13 cellular contexts compared by ENCODE assay signal in the genomic region with DNA sequence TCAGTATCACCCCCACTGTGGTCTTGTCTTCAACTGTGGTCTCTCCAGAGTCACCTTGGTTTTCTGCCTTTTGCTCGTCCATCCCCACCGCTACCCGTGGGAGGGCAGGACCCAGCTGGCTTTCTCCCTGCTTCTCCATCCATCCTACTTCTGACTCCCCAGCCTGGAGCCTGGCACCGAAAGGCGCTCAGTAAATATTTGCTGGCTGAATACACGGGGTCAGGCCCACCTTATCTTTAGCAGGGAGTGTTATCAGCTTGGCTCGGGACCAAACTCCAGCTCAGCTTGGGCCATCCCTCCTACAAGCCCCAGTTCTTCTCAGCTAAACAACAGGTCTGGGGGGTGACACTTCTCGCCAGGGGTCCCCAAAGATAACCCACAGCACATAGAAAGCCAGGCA.
DNase-seq lines count a peak whose midpoint lies in the region; ATAC-seq and TF ChIP-seq lines count a peak whose summit lies in the region.
"Had no signal": no experiment of that assay in that cellular context is flagged by ENCODE, and none has a peak within 500 bp of the region (broad histone marks: within the 10 kb centered on the region; RNA-seq: fewer than 3 reads in every experiment).

No MANE protein-coding gene starts in this region.

- no peaks in the 10 kb centered on the region for H3K9me3 Mint-ChIP-seq in CD4-positive, alpha-beta T cell
- H3K9me3 Mint-ChIP-seq in activated T-helper 17 cell treated with anti-CD3 and anti-CD28 coated beads, Interleukin-2, amount 50 U/mL, for 72 hours, result no peaks in the 10 kb centered on the region
- peaks cover 4% of the 10 kb centered on the region for H3K9me3 Mint-ChIP-seq in glutamatergic neuron (ENCODE audit: unreplicated experiment)
- H3K9me3 Mint-ChIP-seq: neural crest cell; stimulated activated effector memory CD8-positive, alpha-beta T cell treated with anti-CD3 and anti-CD28 coated beads, Interleukin-12 subunit alpha, Interleukin-12 subunit beta, amount 100 ng/mL, for 72 hours had no signal

- no peak overlapping the region for H3K4me3 ChIP-seq in mesodermal cell (ENCODE audit: extremely low read depth, insufficient read depth, low read length, poor library complexity, severe bottlenecking)

- no peaks in the 10 kb centered on the region for H3K36me3 ChIP-seq in mesodermal cell (ENCODE audit: control insufficient read depth, insufficient read depth, low read length)

- no peaks in the 10 kb centered on the region for H3K36me3 Mint-ChIP-seq in CD4-positive, alpha-beta T cell (ENCODE audit: low read depth)
- no peaks in the 10 kb centered on the region for H3K36me3 Mint-ChIP-seq in activated T-helper 17 cell treated with anti-CD3 and anti-CD28 coated beads, Interleukin-2, amount 50 U/mL, for 72 hours (ENCODE audit: low read depth)
- H3K36me3 Mint-ChIP-seq in glutamatergic neuron (ENCODE audit: unreplicated experiment), result no peaks in the 10 kb centered on the region
- H3K36me3 Mint-ChIP-seq: brain had no signal

- CTCF ChIA-PET in CD4-positive, alpha-beta T cell (lab: Charles Lee), result interaction anchor here (1.0 to 1.8 kb wide), 4 partner anchors 15 to 124 kb away, joined by 3 to 5 read pairs (median 3); no protein-coding TSS in a partner anchor

- H3K4me3 Mint-ChIP-seq in CD4-positive, alpha-beta T cell, result peak overlapping the region; percentile 72
- peak overlapping the region; percentile 61 for H3K4me3 Mint-ChIP-seq in activated T-helper 17 cell treated with anti-CD3 and anti-CD28 coated beads, Interleukin-2, amount 50 U/mL, for 72 hours
- no peak overlapping the region for H3K4me3 Mint-ChIP-seq in glutamatergic neuron (ENCODE audit: unreplicated experiment)
- H3K4me3 Mint-ChIP-seq: brain; neural crest cell; stimulated activated effector memory CD8-positive, alpha-beta T cell treated with anti-CD3 and anti-CD28 coated beads, Interleukin-12 subunit alpha, Interleukin-12 subunit beta, amount 100 ng/mL, for 72 hours had no signal

- intact Hi-C loops in CD4-positive, alpha-beta T cell (cut with DNase I, micrococcal nuclease), result loop anchor here in 1 of 2 experiments (5.0 kb wide), 1 partner anchor 60 kb away; the partner anchor contains the start of gene KLF2

- H3K4me1 ChIP-seq in mesodermal cell (ENCODE audit: control insufficient read depth, insufficient read depth, low read length, poor library complexity, severe bottlenecking), result no peaks in the 10 kb centered on the region

- no peaks in the 10 kb centered on the region for H3K27me3 Mint-ChIP-seq in CD4-positive, alpha-beta T cell
- H3K27me3 Mint-ChIP-seq in activated T-helper 17 cell treated with anti-CD3 and anti-CD28 coated beads, Interleukin-2, amount 50 U/mL, for 72 hours, result no peaks in the 10 kb centered on the region
- H3K27me3 Mint-ChIP-seq in glutamatergic neuron (ENCODE audit: unreplicated experiment), result peaks cover 5% of the 10 kb centered on the region

- H3K27ac ChIP-seq in CD4-positive, alpha-beta T cell (ENCODE audit: low read depth, low read length), result no peak overlapping the region
- H3K27ac ChIP-seq in mesodermal cell (ENCODE audit: low read depth, low read length, severe bottlenecking), result peak overlapping the region; percentile 5

- peak overlapping the region; percentile 25 for H3K27ac Mint-ChIP-seq in CD4-positive, alpha-beta T cell
- H3K27ac Mint-ChIP-seq in activated T-helper 17 cell treated with anti-CD3 and anti-CD28 coated beads, Interleukin-2, amount 50 U/mL, for 72 hours, result peak overlapping the region; percentile 80
- H3K27ac Mint-ChIP-seq in glutamatergic neuron (ENCODE audit: unreplicated experiment), result no peak overlapping the region

- no peak for DNase-seq in CD4-positive, alpha-beta T cell
- DNase-seq in HUDEP-2 (lab: John Stamatoyannopoulos, UW; ENCODE audit: unreplicated experiment in 76 of 76) (peak in 70 of 76 experiments; percentile 17 to 84 (median 64)), DMS 273 (lab: John Stamatoyannopoulos, UW; ENCODE audit: unreplicated experiment) (no peak), glutamatergic neuron (no peak)
- DNase-seq in stimulated activated naive CD4-positive, alpha-beta T cell treated with Interleukin-2 at 50 U/mL for 16 hours (lab: John Stamatoyannopoulos, UW), result no peak
- DNase-seq: activated CD8-positive, alpha-beta memory T cell treated with anti-CD3 and anti-CD28 coated beads, Interleukin-2, amount 50 U/mL, for 4 hours; SW 1271 had no signal

- no peak for ATAC-seq in CD4-positive, alpha-beta T cell (ENCODE audit: poor library complexity)
- no peak for ATAC-seq in activated T-helper 17 cell treated with anti-CD3 and anti-CD28 coated beads, Interleukin-2, amount 50 U/mL, for 72 hours (replicated peaks)
- ATAC-seq in HG02610 (IDR thresholded peaks at IDR 0.05; ENCODE audit: unreplicated experiment), result no peak
- ATAC-seq: stimulated activated effector memory CD8-positive, alpha-beta T cell treated with anti-CD3 and anti-CD28 coated beads, Interleukin-12 subunit alpha, Interleukin-12 subunit beta, amount 100 ng/mL, for 72 hours had no signal

- POLR2A ChIA-PET in CD4-positive, alpha-beta T cell (lab: Charles Lee), result interaction anchor here (1.3 to 2.7 kb wide), 3 partner anchors 62 to 109 kb away, joined by 5 to 8 read pairs (median 6); partner anchors contain the start of gene KLF2

- H3K9me3 ChIP-seq in CD4-positive, alpha-beta T cell (ENCODE audit: control insufficient read depth, low read length), result no peaks in the 10 kb centered on the region
- H3K9me3 ChIP-seq in mesodermal cell (ENCODE audit: control insufficient read depth, low read length), result no peaks in the 10 kb centered on the region

- no peaks in the 10 kb centered on the region for H3K27me3 ChIP-seq in CD4-positive, alpha-beta T cell (ENCODE audit: control insufficient read depth, insufficient read depth, low read length)

- TF ChIP-seq CTCF in CD4-positive, alpha-beta T cell (IDR thresholded peaks at IDR 0.05), result no peak
- TF ChIP-seq CTCF in glutamatergic neuron (IDR thresholded peaks at IDR 0.05; ENCODE audit: partially characterized antibody, unreplicated experiment), result no peak

- WGBS in mesodermal cell (ENCODE audit: insufficient coverage in 2 of 2), 2 experiments, result 83 to 91% methylated on average over 7 to 8 of the region's 8 CpGs

- peaks cover 59% of the 10 kb centered on the region for H3K4me1 Mint-ChIP-seq in CD4-positive, alpha-beta T cell (ENCODE audit: low read depth)
- peaks cover 31% of the 10 kb centered on the region for H3K4me1 Mint-ChIP-seq in activated T-helper 17 cell treated with anti-CD3 and anti-CD28 coated beads, Interleukin-2, amount 50 U/mL, for 72 hours
- H3K4me1 Mint-ChIP-seq in glutamatergic neuron (ENCODE audit: low read depth, unreplicated experiment), result no peaks in the 10 kb centered on the region
- H3K4me1 Mint-ChIP-seq: brain, neural crest cell had no signal

Comparison
In these comparisons a context has a peak if more than half of its experiments do, and no peak if none do; other contexts are left out.
1. DNase-seq: peak in HUDEP-2 (70 of 76); none in CD4-positive, alpha-beta T cell (0 of 10), DMS 273 (single experiment), glutamatergic neuron (single experiment) and stimulated activated naive CD4-positive, alpha-beta T cell treated with Interleukin-2 at 50 U/mL for 16 hours (single experiment).